In the genomic region with DNA sequence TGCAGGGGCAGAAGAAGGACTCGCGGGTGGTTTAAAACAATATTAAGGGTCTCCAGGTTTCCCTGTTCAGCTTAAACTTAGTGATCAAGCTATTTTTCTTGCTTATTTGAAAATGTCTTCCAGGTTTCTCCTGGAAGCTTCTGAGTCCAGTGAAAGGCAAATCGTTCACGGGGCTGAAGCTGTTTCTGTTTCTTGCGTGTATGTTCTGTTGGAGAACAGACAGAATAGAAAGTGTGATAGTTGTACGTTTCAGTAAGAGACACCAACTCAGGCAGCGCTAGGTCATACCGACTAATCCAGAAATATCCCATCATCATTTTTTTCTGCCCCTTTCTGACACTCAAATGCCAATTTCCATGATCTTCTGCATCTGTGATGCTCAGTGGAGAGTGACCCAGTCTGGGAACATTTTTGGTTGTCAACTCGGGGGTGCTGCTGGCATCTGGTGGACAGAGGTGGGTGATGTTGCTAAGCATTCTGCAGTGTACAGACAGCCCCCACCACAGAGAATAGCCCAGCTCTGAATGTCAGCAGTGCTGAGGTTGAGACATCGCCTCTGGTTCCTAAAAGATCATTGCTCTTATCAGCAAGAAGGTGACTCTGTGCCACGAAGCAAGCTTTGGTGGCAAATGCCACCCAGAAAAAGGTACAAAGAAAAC, we compare ENCODE assay signal across 9 cellular contexts. TPM values are rescaled to one million over a fixed set of nuclear protein-coding genes. Genes with fewer than 3 reads are reported as not detected.
DNase-seq lines count a peak whose midpoint lies in the region; ATAC-seq, FAIRE-seq and TF ChIP-seq lines count a peak whose summit lies in the region.
"Had no signal": no experiment of that assay in that cellular context is flagged by ENCODE, and none has a peak within 500 bp of the region (broad histone marks: within the 10 kb centered on the region; RNA-seq: fewer than 3 reads in every experiment).

No MANE protein-coding gene starts in this region.

- H3K4me1 Mint-ChIP-seq in osteocyte (ENCODE audit: unreplicated experiment): peaks cover 27% of the 10 kb centered on the region

- no peak overlapping the region for H3K27ac Mint-ChIP-seq in osteocyte (ENCODE audit: unreplicated experiment)

- no peak overlapping the region for H3K4me3 ChIP-seq in cardiac fibroblast (replicated peaks in 1 of 2; ENCODE audit: low read depth in 2 of 2, low read length in 2 of 2)

- peak; percentile 54 for DNase-seq in RKO (ENCODE audit: low spot score)
- peak; percentile 57 to 77 for DNase-seq in cardiac fibroblast (ENCODE audit: low read depth in 2 of 2)
- no peak for DNase-seq in osteocyte (ENCODE audit: extremely low spot score, unreplicated experiment)
- no peak for DNase-seq in midbrain (lab: John Stamatoyannopoulos, UW)
- DNase-seq in islet precursor cell: no peak
- DNase-seq in SHP77 (lab: John Stamatoyannopoulos, UW): no peak

- peaks cover 20% of the 10 kb centered on the region for H3K36me3 Mint-ChIP-seq in osteocyte (ENCODE audit: unreplicated experiment)

- ATAC-seq in HG03442 (IDR thresholded peaks at IDR 0.05; ENCODE audit: unreplicated experiment): no peak

- H3K27me3 Mint-ChIP-seq in osteocyte (ENCODE audit: unreplicated experiment): no peaks in the 10 kb centered on the region

- H3K9me3 Mint-ChIP-seq in osteocyte (ENCODE audit: unreplicated experiment): no peaks in the 10 kb centered on the region

- FAIRE-seq in G401.6 (lab: Jason Lieb, UNC): peak; percentile 49
- FAIRE-seq: frontal cortex had no signal

- TF ChIP-seq CTCF in cardiac fibroblast (IDR thresholded peaks at IDR 0.05; ENCODE audit: low read depth, low read length) (no peak), osteocyte (IDR thresholded peaks at IDR 0.05) (no peak)

- H3K4me3 Mint-ChIP-seq in osteocyte (ENCODE audit: unreplicated experiment): peak overlapping the region; percentile 36

RNA-seq across cellular contexts. Expression of a gene that starts 4.3 kb away (rescaled TPM):
- 41.4 and 55.5 TPM in 2 replicates for total RNA-seq in osteocyte

Comparison
In these comparisons a context has a peak if more than half of its experiments do, and no peak if none do; other contexts are left out.
1. DNase-seq: peak in RKO (single experiment) and cardiac fibroblast (2 of 2); none in osteocyte (single experiment), midbrain (single experiment), islet precursor cell (single experiment) and SHP77 (0 of 2).